In genomic region chrX:155612312-155613224, GRCh38 we compare ENCODE assay signal across 8 cellular contexts. TPM values are rescaled to one million over a fixed set of nuclear protein-coding genes. Genes with fewer than 3 reads are reported as not detected.
A peak's percentile ranks its signal among the peaks of the same experiment; 100 is the strongest.
DNase-seq lines count a peak whose midpoint lies in the region; ATAC-seq, FAIRE-seq and TF ChIP-seq lines count a peak whose summit lies in the region.

SPRY3 (plus strand) TSS chrX:155612586.
TMLHE (minus strand) TSS chrX:155612952; CDS start chrX:155545276, 67,676 bp downstream.

- peaks cover 23% of the 10 kb centered on the region for H3K4me1 Mint-ChIP-seq in activated CD4-positive, alpha-beta T cell treated with anti-CD3 and anti-CD28 coated beads for 36 hours
- H3K4me1 Mint-ChIP-seq in chondrocyte (ENCODE audit: low read depth) = peaks cover 12% of the 10 kb centered on the region

- POLR2A ChIA-PET in A549 (lab: Yijun Ruan, JAX) = no interaction called here
- POLR2A ChIA-PET in activated CD4-positive, alpha-beta T cell treated with anti-CD3 and anti-CD28 coated beads for 36 hours (lab: Charles Lee) = no interaction called here

- WGBS in A549 (ENCODE audit: missing lambda C conversion rate) = 9% methylated on average over 11 of the region's 50 CpGs

- peak within 1 kb of the TSS; percentile 90 for H3K4me3 ChIP-seq in A549

- peak; percentile 46 to 65 for DNase-seq in A549 (ENCODE audit: low read depth in 1 of 2, low spot score in 1 of 2)
- DNase-seq in NCI-H2227 (lab: John Stamatoyannopoulos, UW; ENCODE audit: unreplicated experiment) = peak; percentile 60
- peak; percentile 82 for DNase-seq in activated CD4-positive, alpha-beta T cell treated with anti-CD3 and anti-CD28 coated beads for 36 hours
- peak; percentile 90 for DNase-seq in chondrocyte (ENCODE audit: low spot score)
- peak; percentile 63 for DNase-seq in kidney tubule cell (ENCODE audit: low spot score)
- DNase-seq in stimulated activated CD4-positive, alpha-beta T cell treated with anti-CD3 and anti-CD28 coated beads, Interleukin-15, amount 100 ng/mL, for 1 hour (ENCODE audit: low read depth in 1 of 2, low spot score in 1 of 2) = peak; percentile 8 to 47

- CTCF ChIA-PET in A549 (lab: Yijun Ruan, JAX) = no interaction called here
- CTCF ChIA-PET in activated CD4-positive, alpha-beta T cell treated with anti-CD3 and anti-CD28 coated beads for 36 hours (lab: Charles Lee) = interaction anchor here (0.5 kb wide), 1 partner anchor 632 kb away, joined by 3 read pairs; no protein-coding TSS in a partner anchor

- TF ChIP-seq EP300 in A549 (IDR thresholded peaks at IDR 0.05) = no peak

- no peaks in the 10 kb centered on the region for H3K9me3 ChIP-seq in A549

- ATAC-seq in A549 (peak; percentile 99), GM18861 (IDR thresholded peaks at IDR 0.05; ENCODE audit: unreplicated experiment) (peak; percentile 52), HG03064 (IDR thresholded peaks at IDR 0.05; ENCODE audit: low read depth, unreplicated experiment) (peak; percentile 85)
- ATAC-seq in activated CD4-positive, alpha-beta T cell treated with anti-CD3 and anti-CD28 coated beads for 36 hours = peak; percentile 97

- H3K27ac ChIP-seq in A549 = peak within 1 kb of the TSS; percentile 94 to 96

- peaks cover 3% of the 10 kb centered on the region for H3K36me3 Mint-ChIP-seq in activated CD4-positive, alpha-beta T cell treated with anti-CD3 and anti-CD28 coated beads for 36 hours (ENCODE audit: low read depth)
- H3K36me3 Mint-ChIP-seq in chondrocyte (ENCODE audit: low read depth) = peaks cover 3% of the 10 kb centered on the region

- peak within 1 kb of the TSS; percentile 90 for H3K4me3 Mint-ChIP-seq in activated CD4-positive, alpha-beta T cell treated with anti-CD3 and anti-CD28 coated beads for 36 hours
- H3K4me3 Mint-ChIP-seq in chondrocyte (ENCODE audit: unreplicated experiment) = peak within 1 kb of the TSS; percentile 75

- peak; percentile 57 for TF ChIP-seq POLR2A in A549 (IDR thresholded peaks at IDR 0.05; ENCODE audit: low read length)

- peak within 1 kb of the TSS; percentile 94 for H3K27ac Mint-ChIP-seq in activated CD4-positive, alpha-beta T cell treated with anti-CD3 and anti-CD28 coated beads for 36 hours
- peak within 1 kb of the TSS; percentile 92 for H3K27ac Mint-ChIP-seq in chondrocyte (ENCODE audit: unreplicated experiment)

- H3K27me3 Mint-ChIP-seq in activated CD4-positive, alpha-beta T cell treated with anti-CD3 and anti-CD28 coated beads for 36 hours = no peaks in the 10 kb centered on the region
- no peaks in the 10 kb centered on the region for H3K27me3 Mint-ChIP-seq in chondrocyte (ENCODE audit: low read depth)

- peaks cover 2% of the 10 kb centered on the region for H3K9me3 Mint-ChIP-seq in activated CD4-positive, alpha-beta T cell treated with anti-CD3 and anti-CD28 coated beads for 36 hours (ENCODE audit: low read depth)
- H3K9me3 Mint-ChIP-seq in chondrocyte (ENCODE audit: low read depth) = peaks cover 24% of the 10 kb centered on the region

- no peak for TF ChIP-seq RAD21 in A549 (conservative IDR thresholded peaks at IDR 0.05 in 1 of 2, IDR thresholded peaks at IDR 0.05 in 1 of 2)

- no peaks in the 10 kb centered on the region; the same call in 2 of the 3 replicates for H3K4me1 ChIP-seq in A549

- intact Hi-C loops in activated CD4-positive, alpha-beta T cell treated with anti-CD3 and anti-CD28 coated beads for 36 hours (cut with DNase I, micrococcal nuclease) = loop anchor here in 1 of 2 experiments (1.0 to 5.0 kb wide), 3 partner anchors 20 to 395 kb away; partner anchors contain the start of genes RAB39B and VBP1

- TF ChIP-seq CTCF in A549 (IDR thresholded peaks at IDR 0.05) (no peak), chondrocyte (IDR thresholded peaks at IDR 0.05) (no peak)

- H3K4me2 ChIP-seq in A549 = peak within 1 kb of the TSS; percentile 78

- no peak for FAIRE-seq in A549 (lab: Jason Lieb, UNC)

TF ChIP-seq in A549, 52 proteins besides CTCF, POLR2A, EP300 and RAD21:
- TF ChIP-seq BCL3 (IDR thresholded peaks at IDR 0.05) (no peak), ZFP36 (IDR thresholded peaks at IDR 0.05; ENCODE audit: borderline replicate concordance, partially characterized antibody) (no peak), CHD2 (IDR thresholded peaks at IDR 0.05; ENCODE audit: low read length, partially characterized antibody) (no peak), NPAS2 (CRISPR knock-in tag; IDR thresholded peaks at IDR 0.05; ENCODE audit: borderline replicate concordance) (no peak), ZSCAN20 (CRISPR knock-in tag; IDR thresholded peaks at IDR 0.05) (no peak), PHF8 (IDR thresholded peaks at IDR 0.05; ENCODE audit: borderline replicate concordance, low read depth) (peak; percentile 93), CBX8 (IDR thresholded peaks at IDR 0.05) (no peak), NFE2L2 (conservative IDR thresholded peaks at IDR 0.05; ENCODE audit: low read length) (no peak), JUN (IDR thresholded peaks at IDR 0.05) (peak in 1 of 2 experiments; percentile 30; a peak in 1 of 5 replicates), CHD4 (IDR thresholded peaks at IDR 0.05; ENCODE audit: borderline replicate concordance) (no peak), HMGXB4 (CRISPR knock-in tag; IDR thresholded peaks at IDR 0.05; ENCODE audit: borderline replicate concordance) (no peak), MAX (IDR thresholded peaks at IDR 0.05) (peak; percentile 50; the same call in 1 of the 2 replicates), RARB (CRISPR knock-in tag; IDR thresholded peaks at IDR 0.05) (no peak), TP53 (CRISPR knock-in tag; IDR thresholded peaks at IDR 0.05) (no peak), KDM1A (IDR thresholded peaks at IDR 0.05; ENCODE audit: low read depth) (no peak)

RNA-seq across cellular contexts. Expression of gene SPRY3, which starts in this region (rescaled TPM):
- 0.39 and 0.46 TPM in 2 replicates for polyA plus RNA-seq in A549 (2011; rRNA removed)
- 0.05 and 0.06 TPM in 2 replicates for polyA plus RNA-seq in A549 (2012; cell fraction: cytosol; rRNA removed)
- 0.07 and 0.15 TPM in 2 replicates for polyA plus RNA-seq in A549 (2012; cell fraction: nucleus; rRNA removed)
- 0.16 to 0.21 TPM (median 0.18 TPM) in 3 replicates for polyA plus RNA-seq in A549 (2017; fragmentation: RNase III; extraction: RNeasy Plus Mini Kit Qiagen cat#74134 plus additional on column Dnase treatment)
- polyA minus RNA-seq in A549 (2011; rRNA and poly(A)+ RNA removed) = 0.37 and 0.54 TPM in 2 replicates
- total RNA-seq in activated CD4-positive, alpha-beta T cell treated with anti-CD3 and anti-CD28 coated beads for 36 hours = under 1 TPM; 0.16 to 0.27 TPM
- total RNA-seq in chondrocyte = 1.2 to 1.7 TPM (median 1.4 TPM) in 3 replicates

RNA-seq across cellular contexts. Expression of gene TMLHE, which starts in this region (rescaled TPM):
- polyA plus RNA-seq in A549 (2011; rRNA removed) = 23.5 and 30.3 TPM in 2 replicates
- polyA plus RNA-seq in A549 (2012; cell fraction: cytosol; rRNA removed) = 7.9 and 9.9 TPM in 2 replicates
- polyA plus RNA-seq in A549 (2012; cell fraction: nucleus; rRNA removed) = 4.8 and 7.4 TPM in 2 replicates
- 10.7 to 12.1 TPM (median 11.5 TPM) in 3 replicates for polyA plus RNA-seq in A549 (2017; fragmentation: RNase III; extraction: RNeasy Plus Mini Kit Qiagen cat#74134 plus additional on column Dnase treatment)
- 71.4 and 75.5 TPM in 2 replicates for polyA minus RNA-seq in A549 (2011; rRNA and poly(A)+ RNA removed)
- 10 to 100 TPM; 13.3 to 16.5 TPM for total RNA-seq in activated CD4-positive, alpha-beta T cell treated with anti-CD3 and anti-CD28 coated beads for 36 hours
- total RNA-seq in chondrocyte = 10.7 to 18.1 TPM (median 12.9 TPM) in 3 replicates

Comparison
In these comparisons a context has a peak if more than half of its experiments do, and no peak if none do; other contexts are left out.
1. Peak in every context shown above with its lines: DNase-seq, ATAC-seq, H3K4me3 ChIP-seq and H3K27ac ChIP-seq.
2. DNase-seq: peak in every context shown above with its lines; median percentile 90 in chondrocyte; 82 in activated CD4-positive, alpha-beta T cell treated with anti-CD3 and anti-CD28 coated beads for 36 hours; 63 in kidney tubule cell; 60 in NCI-H2227; 56 in A549; 28 in stimulated activated CD4-positive, alpha-beta T cell treated with anti-CD3 and anti-CD28 coated beads, Interleukin-15, amount 100 ng/mL, for 1 hour.